1 cellular context compared by ENCODE assay signal in the genomic region with DNA sequence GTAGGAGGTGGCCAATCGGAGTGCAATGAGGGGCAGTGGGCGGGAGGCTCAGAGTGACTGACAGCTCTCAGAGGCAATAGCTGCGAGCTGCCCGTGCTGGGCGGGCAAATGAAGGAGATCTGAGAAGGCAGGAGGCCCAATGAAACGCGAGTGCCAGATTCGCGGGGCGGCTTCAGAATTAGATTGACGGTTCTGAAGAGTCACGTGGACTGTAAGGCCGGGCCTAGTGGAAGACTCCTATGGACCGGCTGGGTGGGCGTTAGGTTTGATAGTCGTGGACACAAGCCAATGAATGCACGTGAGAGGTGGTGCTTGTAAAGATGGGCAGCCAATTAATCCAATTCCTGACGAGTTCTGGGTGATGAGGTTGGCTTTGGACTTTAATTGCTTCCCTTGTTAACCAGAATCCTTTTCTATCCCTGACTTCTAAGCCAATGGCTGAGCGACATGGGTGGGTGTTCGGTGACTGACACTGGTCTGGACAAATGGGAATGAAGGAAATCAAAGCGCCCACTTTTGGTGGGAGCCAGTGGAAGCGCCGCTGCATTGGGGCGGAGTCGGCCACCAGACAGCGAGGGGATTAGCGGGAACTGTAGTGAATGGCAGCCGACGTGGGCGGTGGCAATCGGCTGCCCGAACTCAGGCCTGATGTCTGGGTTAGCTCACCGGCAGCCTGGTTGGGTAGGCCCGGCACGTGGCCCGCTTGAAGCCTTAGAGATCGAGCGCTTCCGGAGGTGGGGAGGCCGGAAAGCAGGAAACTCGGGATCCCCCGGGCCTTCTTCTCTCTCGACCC.
A peak's percentile ranks its signal among the peaks of the same experiment; 100 is the strongest.
TF ChIP-seq lines count a peak whose summit lies in the region.

No MANE protein-coding gene starts in this region.

TF ChIP-seq in K562, 482 proteins besides CTCF, POLR2A, EP300 and RAD21 (continued from another document and continues in another):
- TF ChIP-seq, protein P1, sequence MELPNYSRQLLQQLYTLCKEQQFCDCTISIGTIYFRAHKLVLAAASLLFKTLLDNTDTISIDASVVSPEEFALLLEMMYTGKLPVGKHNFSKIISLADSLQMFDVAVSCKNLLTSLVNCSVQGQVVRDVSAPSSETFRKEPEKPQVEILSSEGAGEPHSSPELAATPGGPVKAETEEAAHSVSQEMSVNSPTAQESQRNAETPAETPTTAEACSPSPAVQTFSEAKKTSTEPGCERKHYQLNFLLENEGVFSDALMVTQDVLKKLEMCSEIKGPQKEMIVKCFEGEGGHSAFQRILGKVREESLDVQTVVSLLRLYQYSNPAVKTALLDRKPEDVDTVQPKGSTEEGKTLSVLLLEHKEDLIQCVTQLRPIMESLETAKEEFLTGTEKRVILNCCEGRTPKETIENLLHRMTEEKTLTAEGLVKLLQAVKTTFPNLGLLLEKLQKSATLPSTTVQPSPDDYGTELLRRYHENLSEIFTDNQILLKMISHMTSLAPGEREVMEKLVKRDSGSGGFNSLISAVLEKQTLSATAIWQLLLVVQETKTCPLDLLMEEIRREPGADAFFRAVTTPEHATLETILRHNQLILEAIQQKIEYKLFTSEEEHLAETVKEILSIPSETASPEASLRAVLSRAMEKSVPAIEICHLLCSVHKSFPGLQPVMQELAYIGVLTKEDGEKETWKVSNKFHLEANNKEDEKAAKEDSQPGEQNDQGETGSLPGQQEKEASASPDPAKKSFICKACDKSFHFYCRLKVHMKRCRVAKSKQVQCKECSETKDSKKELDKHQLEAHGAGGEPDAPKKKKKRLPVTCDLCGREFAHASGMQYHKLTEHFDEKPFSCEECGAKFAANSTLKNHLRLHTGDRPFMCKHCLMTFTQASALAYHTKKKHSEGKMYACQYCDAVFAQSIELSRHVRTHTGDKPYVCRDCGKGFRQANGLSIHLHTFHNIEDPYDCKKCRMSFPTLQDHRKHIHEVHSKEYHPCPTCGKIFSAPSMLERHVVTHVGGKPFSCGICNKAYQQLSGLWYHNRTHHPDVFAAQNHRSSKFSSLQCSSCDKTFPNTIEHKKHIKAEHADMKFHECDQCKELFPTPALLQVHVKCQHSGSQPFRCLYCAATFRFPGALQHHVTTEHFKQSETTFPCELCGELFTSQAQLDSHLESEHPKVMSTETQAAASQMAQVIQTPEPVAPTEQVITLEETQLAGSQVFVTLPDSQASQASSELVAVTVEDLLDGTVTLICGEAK (IDR thresholded peaks at IDR 0.05): peak; percentile 66
- TF ChIP-seq, protein P1 (CRISPR knock-in tag; IDR thresholded peaks at IDR 0.05): no peak
- TF ChIP-seq ZNF766 (CRISPR knock-in tag; conservative IDR thresholded peaks at IDR 0.05) (peak; percentile 77; the same call in 1 of the 2 replicates), ZNF354B (CRISPR knock-in tag; IDR thresholded peaks at IDR 0.05) (peak; percentile 57; the same call in 1 of the 2 replicates), ZC3H4 (CRISPR knock-in tag; IDR thresholded peaks at IDR 0.05; ENCODE audit: borderline replicate concordance) (no peak), CBX8 (IDR thresholded peaks at IDR 0.05; ENCODE audit: borderline replicate concordance, extremely low read depth, low read depth, low read length, poor library complexity, severe bottlenecking) (no peak), ETS2 (tag; IDR thresholded peaks at IDR 0.05; ENCODE audit: borderline replicate concordance, poor library complexity, severe bottlenecking) (no peak), SPI1 (IDR thresholded peaks at IDR 0.05; ENCODE audit: borderline replicate concordance, low read depth, low read length) (no peak), RBM14 (IDR thresholded peaks at IDR 0.05; ENCODE audit: borderline replicate concordance, insufficient read depth, low read depth, low read length) (no peak), CHD4 (IDR thresholded peaks at IDR 0.05; ENCODE audit: insufficient read depth, insufficient replicate concordance, low read depth, low read length, poor library complexity, severe bottlenecking) (no peak), ZNF57 (CRISPR knock-in tag; IDR thresholded peaks at IDR 0.05) (no peak), SP1 (CRISPR knock-in tag; IDR thresholded peaks at IDR 0.05) (peak; percentile 96), ZNF551 (CRISPR knock-in tag; IDR thresholded peaks at IDR 0.05) (no peak), SMAD1 (IDR thresholded peaks at IDR 0.05; ENCODE audit: low read depth, low read length, partially characterized antibody) (no peak), ILF3 (IDR thresholded peaks at IDR 0.05; ENCODE audit: borderline replicate concordance) (no peak), PPARD (CRISPR knock-in tag; IDR thresholded peaks at IDR 0.05) (no peak), ZEB2 (IDR thresholded peaks at IDR 0.05) (no peak), HDGF (IDR thresholded peaks at IDR 0.05) (no peak), ZBTB8A (IDR thresholded peaks at IDR 0.05; ENCODE audit: partially characterized antibody) (no peak), RBM25 (IDR thresholded peaks at IDR 0.05; ENCODE audit: low read depth, low read length, severe bottlenecking) (peak; percentile 93), SNRNP70 (optimal IDR thresholded peaks at IDR 0.05; ENCODE audit: low read depth, low read length) (no peak), PML (IDR thresholded peaks at IDR 0.05; ENCODE audit: low read length) (no peak), MCM3 (IDR thresholded peaks at IDR 0.05) (no peak), NCOA4 (IDR thresholded peaks at IDR 0.05; ENCODE audit: partially characterized antibody) (no peak), ZFX (CRISPR knock-in tag; IDR thresholded peaks at IDR 0.05) (peak; percentile 96), TFAM (CRISPR knock-in tag; conservative IDR thresholded peaks at IDR 0.05) (no peak), KDM5B (IDR thresholded peaks at IDR 0.05; ENCODE audit: insufficient replicate concordance, low read depth, low read length) (peak; percentile 57), PHF8 (IDR thresholded peaks at IDR 0.05; ENCODE audit: borderline replicate concordance, low read length) (peak; percentile 63; the same call in 1 of the 2 replicates), PHTF2 (CRISPR knock-in tag; IDR thresholded peaks at IDR 0.05) (no peak), PTRF (tag; IDR thresholded peaks at IDR 0.05) (no peak), HSF4 (CRISPR knock-in tag; IDR thresholded peaks at IDR 0.05; ENCODE audit: borderline replicate concordance) (no peak), ZNF695 (CRISPR knock-in tag; IDR thresholded peaks at IDR 0.05) (no peak), ELF1 (tag; IDR thresholded peaks at IDR 0.05) (peak; percentile 75)
- TF ChIP-seq, protein P2, sequence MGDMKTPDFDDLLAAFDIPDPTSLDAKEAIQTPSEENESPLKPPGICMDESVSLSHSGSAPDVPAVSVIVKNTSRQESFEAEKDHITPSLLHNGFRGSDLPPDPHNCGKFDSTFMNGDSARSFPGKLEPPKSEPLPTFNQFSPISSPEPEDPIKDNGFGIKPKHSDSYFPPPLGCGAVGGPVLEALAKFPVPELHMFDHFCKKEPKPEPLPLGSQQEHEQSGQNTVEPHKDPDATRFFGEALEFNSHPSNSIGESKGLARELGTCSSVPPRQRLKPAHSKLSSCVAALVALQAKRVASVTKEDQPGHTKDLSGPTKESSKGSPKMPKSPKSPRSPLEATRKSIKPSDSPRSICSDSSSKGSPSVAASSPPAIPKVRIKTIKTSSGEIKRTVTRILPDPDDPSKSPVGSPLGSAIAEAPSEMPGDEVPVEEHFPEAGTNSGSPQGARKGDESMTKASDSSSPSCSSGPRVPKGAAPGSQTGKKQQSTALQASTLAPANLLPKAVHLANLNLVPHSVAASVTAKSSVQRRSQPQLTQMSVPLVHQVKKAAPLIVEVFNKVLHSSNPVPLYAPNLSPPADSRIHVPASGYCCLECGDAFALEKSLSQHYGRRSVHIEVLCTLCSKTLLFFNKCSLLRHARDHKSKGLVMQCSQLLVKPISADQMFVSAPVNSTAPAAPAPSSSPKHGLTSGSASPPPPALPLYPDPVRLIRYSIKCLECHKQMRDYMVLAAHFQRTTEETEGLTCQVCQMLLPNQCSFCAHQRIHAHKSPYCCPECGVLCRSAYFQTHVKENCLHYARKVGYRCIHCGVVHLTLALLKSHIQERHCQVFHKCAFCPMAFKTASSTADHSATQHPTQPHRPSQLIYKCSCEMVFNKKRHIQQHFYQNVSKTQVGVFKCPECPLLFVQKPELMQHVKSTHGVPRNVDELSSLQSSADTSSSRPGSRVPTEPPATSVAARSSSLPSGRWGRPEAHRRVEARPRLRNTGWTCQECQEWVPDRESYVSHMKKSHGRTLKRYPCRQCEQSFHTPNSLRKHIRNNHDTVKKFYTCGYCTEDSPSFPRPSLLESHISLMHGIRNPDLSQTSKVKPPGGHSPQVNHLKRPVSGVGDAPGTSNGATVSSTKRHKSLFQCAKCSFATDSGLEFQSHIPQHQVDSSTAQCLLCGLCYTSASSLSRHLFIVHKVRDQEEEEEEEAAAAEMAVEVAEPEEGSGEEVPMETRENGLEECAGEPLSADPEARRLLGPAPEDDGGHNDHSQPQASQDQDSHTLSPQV (IDR thresholded peaks at IDR 0.05): peak; percentile 100
- TF ChIP-seq, protein P3, sequence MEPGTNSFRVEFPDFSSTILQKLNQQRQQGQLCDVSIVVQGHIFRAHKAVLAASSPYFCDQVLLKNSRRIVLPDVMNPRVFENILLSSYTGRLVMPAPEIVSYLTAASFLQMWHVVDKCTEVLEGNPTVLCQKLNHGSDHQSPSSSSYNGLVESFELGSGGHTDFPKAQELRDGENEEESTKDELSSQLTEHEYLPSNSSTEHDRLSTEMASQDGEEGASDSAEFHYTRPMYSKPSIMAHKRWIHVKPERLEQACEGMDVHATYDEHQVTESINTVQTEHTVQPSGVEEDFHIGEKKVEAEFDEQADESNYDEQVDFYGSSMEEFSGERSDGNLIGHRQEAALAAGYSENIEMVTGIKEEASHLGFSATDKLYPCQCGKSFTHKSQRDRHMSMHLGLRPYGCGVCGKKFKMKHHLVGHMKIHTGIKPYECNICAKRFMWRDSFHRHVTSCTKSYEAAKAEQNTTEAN (CRISPR knock-in tag; IDR thresholded peaks at IDR 0.05): no peak
- TF ChIP-seq, protein P4, sequence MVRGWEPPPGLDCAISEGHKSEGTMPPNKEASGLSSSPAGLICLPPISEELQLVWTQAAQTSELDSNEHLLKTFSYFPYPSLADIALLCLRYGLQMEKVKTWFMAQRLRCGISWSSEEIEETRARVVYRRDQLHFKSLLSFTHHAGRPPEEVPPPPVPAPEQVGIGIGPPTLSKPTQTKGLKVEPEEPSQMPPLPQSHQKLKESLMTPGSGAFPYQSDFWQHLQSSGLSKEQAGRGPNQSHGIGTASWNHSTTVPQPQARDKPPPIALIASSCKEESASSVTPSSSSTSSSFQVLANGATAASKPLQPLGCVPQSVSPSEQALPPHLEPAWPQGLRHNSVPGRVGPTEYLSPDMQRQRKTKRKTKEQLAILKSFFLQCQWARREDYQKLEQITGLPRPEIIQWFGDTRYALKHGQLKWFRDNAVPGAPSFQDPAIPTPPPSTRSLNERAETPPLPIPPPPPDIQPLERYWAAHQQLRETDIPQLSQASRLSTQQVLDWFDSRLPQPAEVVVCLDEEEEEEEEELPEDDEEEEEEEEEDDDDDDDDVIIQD (CRISPR knock-in tag; IDR thresholded peaks at IDR 0.05): no peak
- TF ChIP-seq, protein P5, sequence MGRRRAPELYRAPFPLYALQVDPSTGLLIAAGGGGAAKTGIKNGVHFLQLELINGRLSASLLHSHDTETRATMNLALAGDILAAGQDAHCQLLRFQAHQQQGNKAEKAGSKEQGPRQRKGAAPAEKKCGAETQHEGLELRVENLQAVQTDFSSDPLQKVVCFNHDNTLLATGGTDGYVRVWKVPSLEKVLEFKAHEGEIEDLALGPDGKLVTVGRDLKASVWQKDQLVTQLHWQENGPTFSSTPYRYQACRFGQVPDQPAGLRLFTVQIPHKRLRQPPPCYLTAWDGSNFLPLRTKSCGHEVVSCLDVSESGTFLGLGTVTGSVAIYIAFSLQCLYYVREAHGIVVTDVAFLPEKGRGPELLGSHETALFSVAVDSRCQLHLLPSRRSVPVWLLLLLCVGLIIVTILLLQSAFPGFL (CRISPR knock-in tag; IDR thresholded peaks at IDR 0.05): no peak
- TF ChIP-seq, protein P6, sequence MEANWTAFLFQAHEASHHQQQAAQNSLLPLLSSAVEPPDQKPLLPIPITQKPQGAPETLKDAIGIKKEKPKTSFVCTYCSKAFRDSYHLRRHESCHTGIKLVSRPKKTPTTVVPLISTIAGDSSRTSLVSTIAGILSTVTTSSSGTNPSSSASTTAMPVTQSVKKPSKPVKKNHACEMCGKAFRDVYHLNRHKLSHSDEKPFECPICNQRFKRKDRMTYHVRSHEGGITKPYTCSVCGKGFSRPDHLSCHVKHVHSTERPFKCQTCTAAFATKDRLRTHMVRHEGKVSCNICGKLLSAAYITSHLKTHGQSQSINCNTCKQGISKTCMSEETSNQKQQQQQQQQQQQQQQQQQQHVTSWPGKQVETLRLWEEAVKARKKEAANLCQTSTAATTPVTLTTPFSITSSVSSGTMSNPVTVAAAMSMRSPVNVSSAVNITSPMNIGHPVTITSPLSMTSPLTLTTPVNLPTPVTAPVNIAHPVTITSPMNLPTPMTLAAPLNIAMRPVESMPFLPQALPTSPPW (CRISPR knock-in tag; IDR thresholded peaks at IDR 0.05): no peak
- TF ChIP-seq, protein P7, sequence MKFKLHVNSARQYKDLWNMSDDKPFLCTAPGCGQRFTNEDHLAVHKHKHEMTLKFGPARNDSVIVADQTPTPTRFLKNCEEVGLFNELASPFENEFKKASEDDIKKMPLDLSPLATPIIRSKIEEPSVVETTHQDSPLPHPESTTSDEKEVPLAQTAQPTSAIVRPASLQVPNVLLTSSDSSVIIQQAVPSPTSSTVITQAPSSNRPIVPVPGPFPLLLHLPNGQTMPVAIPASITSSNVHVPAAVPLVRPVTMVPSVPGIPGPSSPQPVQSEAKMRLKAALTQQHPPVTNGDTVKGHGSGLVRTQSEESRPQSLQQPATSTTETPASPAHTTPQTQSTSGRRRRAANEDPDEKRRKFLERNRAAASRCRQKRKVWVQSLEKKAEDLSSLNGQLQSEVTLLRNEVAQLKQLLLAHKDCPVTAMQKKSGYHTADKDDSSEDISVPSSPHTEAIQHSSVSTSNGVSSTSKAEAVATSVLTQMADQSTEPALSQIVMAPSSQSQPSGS (CRISPR knock-in tag; IDR thresholded peaks at IDR 0.05): no peak
